Comparison of ENCODE assay signal across 8 cellular contexts in the genomic region with DNA sequence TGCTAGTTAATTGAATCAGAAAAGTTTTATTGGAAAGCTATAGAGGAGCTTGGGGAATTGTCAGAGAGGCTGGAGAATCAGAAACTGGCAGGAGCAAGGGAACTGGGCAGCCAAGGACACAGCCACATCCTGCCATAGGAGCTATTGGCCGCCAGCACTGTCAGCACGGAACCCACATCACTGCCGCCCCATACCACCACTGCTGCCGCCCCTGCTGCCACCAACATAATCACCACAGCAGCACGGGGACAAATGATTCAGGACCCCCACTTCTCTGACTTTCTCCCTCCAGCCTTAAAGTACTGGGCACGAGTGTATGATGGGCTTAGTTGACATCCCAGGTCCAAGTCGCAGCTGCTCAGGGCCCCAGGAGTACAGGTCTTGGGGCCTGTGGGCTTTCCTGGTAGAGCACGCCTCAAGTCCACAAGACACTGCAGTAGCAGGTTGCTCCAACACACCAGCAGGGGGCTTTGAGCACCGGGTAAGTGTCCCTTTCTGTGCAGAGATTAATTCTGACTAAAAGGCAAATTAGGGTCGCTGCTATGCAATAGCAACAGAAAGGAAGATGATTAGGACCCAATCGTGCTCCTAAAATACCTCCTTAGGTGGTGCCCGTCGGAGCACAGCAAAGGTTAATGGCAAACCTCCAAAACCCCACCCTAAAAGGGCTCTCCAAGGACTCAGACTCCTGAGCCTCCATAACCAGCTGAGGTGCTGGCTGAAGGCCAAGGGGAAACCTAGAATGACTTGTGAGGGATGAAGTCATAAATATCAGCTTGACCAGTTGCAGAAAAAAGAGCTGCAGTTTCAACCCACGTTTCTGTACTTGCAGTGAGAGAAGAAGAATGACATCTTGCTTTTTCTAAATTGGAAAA. TPM values are rescaled to one million over a fixed set of nuclear protein-coding genes. Genes with fewer than 3 reads are reported as not detected.
DNase-seq lines count a peak whose midpoint lies in the region; ATAC-seq and TF ChIP-seq lines count a peak whose summit lies in the region.

No MANE protein-coding gene starts in this region.

- H3K27ac ChIP-seq in WERI-Rb-1 (no peak overlapping the region), prostate gland (no peak overlapping the region)

- TF ChIP-seq CTCF in GM13976 (IDR thresholded peaks at IDR 0.05; ENCODE audit: borderline replicate concordance, control extremely low read depth, extremely low read depth, insufficient read depth, missing control alignments) (peak; percentile 28), WERI-Rb-1 (IDR thresholded peaks at IDR 0.05; ENCODE audit: low read depth, low read length) (peak; percentile 77), fibroblast of villous mesenchyme (IDR thresholded peaks at IDR 0.05; ENCODE audit: insufficient read depth, low read depth, low read length) (peak; percentile 64), prostate gland (IDR thresholded peaks at IDR 0.05) (peak in 2 of 4 experiments; percentile 30 to 35)

- peak; percentile 66 for DNase-seq in AG08396 (ENCODE audit: low spot score)
- DNase-seq in GM13976 (ENCODE audit: low spot score) = peak; percentile 58
- DNase-seq in NAMALWA (ENCODE audit: low spot score) = peak; percentile 72
- DNase-seq in WERI-Rb-1 = peak; percentile 69
- DNase-seq in fibroblast of villous mesenchyme (ENCODE audit: low read depth) = peak; percentile 79
- DNase-seq in prostate gland (ENCODE audit: low spot score) = peak; percentile 17
- DNase-seq in NOMO-1 (lab: John Stamatoyannopoulos, UW; ENCODE audit: unreplicated experiment in 2 of 2) = no peak

- no peak for TF ChIP-seq POLR2A in prostate gland (IDR thresholded peaks at IDR 0.05)

- H3K4me1 ChIP-seq in prostate gland (replicated peaks) = no peaks in the 10 kb centered on the region

- peaks cover 15% of the 10 kb centered on the region for H3K27me3 ChIP-seq in WERI-Rb-1 (ENCODE audit: insufficient read depth, low read depth, severe bottlenecking)
- no peaks in the 10 kb centered on the region for H3K27me3 ChIP-seq in prostate gland (replicated peaks; ENCODE audit: insufficient read depth)

- H3K4me3 ChIP-seq in WERI-Rb-1 (ENCODE audit: low read depth, low read length) (no peak overlapping the region), fibroblast of villous mesenchyme (ENCODE audit: low read depth, low read length) (no peak overlapping the region), prostate gland (no peak overlapping the region)

- intact Hi-C loops in prostate gland (cut with DNase I) = loop anchor here (5.0 to 10.0 kb wide), 3 partner anchors 59 to 334 kb away; partner anchors contain the start of gene EFNB1

- H3K9me3 ChIP-seq in WERI-Rb-1 (ENCODE audit: severe bottlenecking) = no peaks in the 10 kb centered on the region
- no peaks in the 10 kb centered on the region for H3K9me3 ChIP-seq in prostate gland

- peaks cover 10% of the 10 kb centered on the region for H3K36me3 ChIP-seq in WERI-Rb-1
- H3K36me3 ChIP-seq in prostate gland = no peaks in the 10 kb centered on the region

- in situ Hi-C loops in GM13976 (cut with MboI; ENCODE audit: low sequenced_read_pairs, unreplicated experiment) = no loop called here

- 42% methylated on average over 11 of the region's 14 CpGs for WGBS in prostate gland

- ATAC-seq in HG02588 (IDR thresholded peaks at IDR 0.05; ENCODE audit: unreplicated experiment) = peak; percentile 83

RNA-seq across cellular contexts. Expression of gene PJA1, which starts 6.8 kb away (rescaled TPM):
- 25.4 and 28.1 TPM in 2 replicates for total RNA-seq in fibroblast of villous mesenchyme
- total RNA-seq in prostate gland = 10 to 100 TPM; 28.0 to 89.9 TPM

Comparison
In these comparisons a context has a peak if more than half of its experiments do, and no peak if none do; other contexts are left out.
1. DNase-seq: peak in AG08396 (single experiment), GM13976 (single experiment), NAMALWA (single experiment), WERI-Rb-1 (single experiment), fibroblast of villous mesenchyme (single experiment) and prostate gland (single experiment); none in NOMO-1 (0 of 2).